ENCODE assay signal across 8 cellular contexts in the genomic region with DNA sequence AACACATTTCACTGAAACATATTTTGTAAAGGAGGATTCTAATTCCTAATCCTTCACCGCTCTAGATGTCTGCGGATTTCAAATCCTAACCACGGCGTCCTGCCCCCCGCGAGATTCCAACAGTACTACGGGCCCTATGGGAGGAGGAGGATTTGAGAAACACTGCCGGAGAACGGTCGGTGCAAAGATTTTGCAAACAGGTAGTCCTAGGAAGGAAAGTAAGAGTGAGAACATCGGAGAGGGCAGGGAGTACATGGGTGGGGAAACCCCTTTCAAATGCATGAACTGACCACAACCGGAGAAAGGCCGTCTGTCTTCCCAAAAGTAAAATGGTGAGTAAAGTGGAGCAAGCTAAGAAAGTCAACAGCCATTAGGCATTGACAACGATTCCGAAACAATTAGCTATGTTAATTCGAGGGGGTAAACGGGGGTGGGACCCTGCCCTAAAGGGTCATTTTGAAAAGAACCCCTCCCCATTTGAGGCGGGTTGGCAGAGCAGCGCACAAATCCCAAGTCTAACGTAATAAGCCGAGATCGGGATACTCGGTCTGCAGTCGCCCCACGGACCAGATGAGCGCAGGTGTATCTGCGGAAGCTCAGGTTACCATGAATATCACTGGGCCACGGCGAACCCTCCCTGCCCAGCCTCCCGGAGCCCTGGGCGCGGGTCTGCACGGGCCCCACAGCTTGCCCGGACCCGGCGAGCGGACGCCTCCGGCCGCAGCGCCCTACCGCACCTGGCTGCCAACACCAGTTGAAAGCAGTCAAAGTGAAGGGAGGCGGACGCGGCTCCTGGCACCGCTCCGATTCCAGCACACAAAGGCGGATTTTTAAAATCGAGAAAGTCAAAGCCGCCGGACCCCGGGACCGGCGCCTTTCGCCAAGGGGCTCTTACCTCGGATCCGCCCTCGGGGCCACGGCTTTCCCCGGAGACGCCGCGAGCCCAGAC. TPM values are rescaled to one million over a fixed set of nuclear protein-coding genes. Genes with fewer than 3 reads are reported as not detected.
DNase-seq lines count a peak whose midpoint lies in the region; ATAC-seq and TF ChIP-seq lines count a peak whose summit lies in the region.

No MANE protein-coding gene starts in this region.

- H3K27me3 ChIP-seq in SJSA1 (replicated peaks), result no peaks in the 10 kb centered on the region

- H3K4me1 ChIP-seq in SJSA1 (replicated peaks), result peaks cover 14% of the 10 kb centered on the region

- peak overlapping the region; percentile 33 for H3K27ac ChIP-seq in SJSA1

- no peaks in the 10 kb centered on the region for H3K9me3 ChIP-seq in SJSA1 (replicated peaks)

- DNase-seq in ELR (ENCODE audit: low read depth) (peak; percentile 57), HT-29 (ENCODE audit: low spot score) (peak; percentile 75), SJSA1 (ENCODE audit: low read depth in 1 of 2, low spot score in 2 of 2) (peak in 1 of 2 experiments; percentile 53), chondrocyte (ENCODE audit: low spot score) (no peak), kidney tubule cell (ENCODE audit: low spot score) (peak; percentile 77), SIG-M5 (lab: John Stamatoyannopoulos, UW) (no peak)
- peak; percentile 3 to 14 for DNase-seq in stimulated activated CD4-positive, alpha-beta T cell treated with anti-CD3 and anti-CD28 coated beads, Interleukin-2, amount 100 ng/mL, for 48 hours

- peaks cover 44% of the 10 kb centered on the region for H3K4me1 Mint-ChIP-seq in chondrocyte (ENCODE audit: low read depth)

- H3K4me3 Mint-ChIP-seq in chondrocyte (ENCODE audit: unreplicated experiment), result peak overlapping the region; percentile 83

- H3K27me3 Mint-ChIP-seq in chondrocyte (ENCODE audit: low read depth), result no peaks in the 10 kb centered on the region

- TF ChIP-seq CTCF in chondrocyte (IDR thresholded peaks at IDR 0.05), result no peak

- peaks cover 7% of the 10 kb centered on the region for H3K9me3 Mint-ChIP-seq in chondrocyte (ENCODE audit: low read depth)

- H3K4me3 ChIP-seq in SJSA1, result peak overlapping the region; percentile 70

- peak; percentile 50 for ATAC-seq in GM21528 (IDR thresholded peaks at IDR 0.05; ENCODE audit: low FRiP score, unreplicated experiment)

- H3K27ac Mint-ChIP-seq in chondrocyte (ENCODE audit: unreplicated experiment), result peak overlapping the region; percentile 94

- peaks cover 4% of the 10 kb centered on the region for H3K36me3 Mint-ChIP-seq in chondrocyte (ENCODE audit: low read depth)

- H3K36me3 ChIP-seq in SJSA1, result no peaks in the 10 kb centered on the region

RNA-seq across cellular contexts. Expression of a gene that starts 0.6 kb away (rescaled TPM):
- total RNA-seq in HT-29 (2014; rRNA removed; shearing (Covaris generic)), result 169 and 189 TPM in 2 replicates
- total RNA-seq in SJSA1 (2014; rRNA removed; shearing (Covaris generic)), result 29.4 and 52.7 TPM in 2 replicates
- total RNA-seq in chondrocyte, result 114 to 181 TPM (median 120 TPM) in 3 replicates

Comparison
In these comparisons a context has a peak if more than half of its experiments do, and no peak if none do; other contexts are left out.
1. DNase-seq: peak in ELR (single experiment), HT-29 (single experiment), kidney tubule cell (single experiment) and stimulated activated CD4-positive, alpha-beta T cell treated with anti-CD3 and anti-CD28 coated beads, Interleukin-2, amount 100 ng/mL, for 48 hours (2 of 2); none in chondrocyte (single experiment) and SIG-M5 (single experiment).